ENCODE assay signal across 25 cellular contexts in genomic region chr2:207490441-207490840, GRCh38.
"Had no signal": no experiment of that assay in that cellular context is flagged by ENCODE, and none has a peak within 500 bp of the region (broad histone marks: within the 10 kb centered on the region; RNA-seq: fewer than 3 reads in every experiment).

No MANE protein-coding gene starts in this region.

- ATAC-seq: activated CD8-positive, alpha-beta T cell treated with anti-CD3 and anti-CD28 coated beads, Interleukin-2, amount 10 ng/mL, durations not matched to agents 7 days and 5 days; SK-N-SH treated with all-trans-retinoic acid at 6 μM for 48 hours; WTC11 had no signal

- H3K4me3 ChIP-seq: MG63, Peyer's patch, SJSA1 had no signal

- H3K27me3 ChIP-seq: MG63, Peyer's patch, SJSA1 had no signal

- H3K36me3 ChIP-seq: MG63, Peyer's patch, SJSA1 had no signal

- H3K4me1 ChIP-seq: Peyer's patch had no signal

- H3K27ac ChIP-seq: Peyer's patch, RWPE1, SJSA1 had no signal

- DNase-seq: activated CD4-positive, alpha-beta T cell treated with anti-CD3 and anti-CD28 coated beads for 48 hours; activated CD4-positive, alpha-beta T cell treated with anti-CD3 and anti-CD28 coated beads, Interleukin-2, amount 50 U/mL, for 4 hours; activated CD4-positive, CD25-positive, alpha-beta regulatory T cell treated with anti-CD3 and anti-CD28 coated beads, Interleukin-2, amount 50 U/mL, for 72 hours; activated CD8-positive, alpha-beta memory T cell treated with anti-CD3 and anti-CD28 coated beads, Interleukin-2, amount 50 U/mL, for 48 hours; activated CD8-positive, alpha-beta T cell treated with anti-CD3 and anti-CD28 coated beads, Interleukin-2, amount 10 ng/mL, durations not matched to agents 7 days and 5 days; activated T-cell treated with anti-CD3 and anti-CD28 coated beads, Interleukin-2, amount 50 U/mL, for 1 hour; aorta; MG63; MV-4-11; NCI-H1105; NCI-H1436; NCI-H1694 treated with DMSO at 0.1 percent for 48 hours; NCI-H2029 treated with DMSO at 0.1 percent for 48 hours; NCI-H345; NCI-H510A; NCI-H526 treated with DMSO at 0.1 percent for 48 hours; NK-92 treated with Interleukin-12 subunit alpha and Interleukin-12 subunit beta, amount 100 ng/mL, for 24 hours; OCI-M1; Peyer's patch; SHP77; SW 1271 had no signal

- H3K9me3 ChIP-seq: MG63, Peyer's patch, SJSA1 had no signal
